Comparison of ENCODE assay signal across 20 cellular contexts in the genomic region with DNA sequence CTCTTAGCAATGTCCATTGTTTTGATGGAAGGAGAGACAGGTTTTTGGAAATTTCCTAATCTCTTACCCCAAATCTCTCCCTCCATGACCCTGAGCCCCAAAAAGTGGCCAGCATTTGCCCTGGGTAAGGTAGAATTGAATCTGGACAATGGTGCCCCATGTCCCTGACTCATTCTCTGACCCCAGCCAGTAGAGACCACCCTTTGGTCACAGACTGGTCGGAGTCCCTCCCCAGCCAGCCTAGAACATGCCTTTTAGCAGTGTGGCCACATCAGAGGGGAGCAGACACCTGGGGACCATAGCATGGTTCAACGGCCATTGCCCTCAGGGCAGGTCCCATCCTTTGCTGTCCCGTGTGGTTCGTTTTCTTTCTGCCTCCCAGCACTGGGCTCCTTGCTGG. TPM values are rescaled to one million over a fixed set of nuclear protein-coding genes. Genes with fewer than 3 reads are reported as not detected.
DNase-seq lines count a peak whose midpoint lies in the region; ATAC-seq and FAIRE-seq lines count a peak whose summit lies in the region.
"Had no signal": no experiment of that assay in that cellular context is flagged by ENCODE, and none has a peak within 500 bp of the region (broad histone marks: within the 10 kb centered on the region; RNA-seq: fewer than 3 reads in every experiment).

No MANE protein-coding gene starts in this region.

- no peak overlapping the region for H3K23ac ChIP-seq in neuronal stem cell (ENCODE audit: low read depth, low read length, poor library complexity)

- no peak for ATAC-seq in HG02970 (IDR thresholded peaks at IDR 0.05; ENCODE audit: low FRiP score, unreplicated experiment)

- DNase-seq in activated CD8-positive, alpha-beta memory T cell treated with anti-CD3 and anti-CD28 coated beads, Interleukin-2, amount 50 U/mL, for 48 hours: peak; percentile 34
- DNase-seq in activated CD8-positive, alpha-beta memory T cell treated with anti-CD3 and anti-CD28 coated beads for 24 hours: no peak
- DNase-seq in neuronal stem cell (ENCODE audit: low spot score) (no peak), urothelium cell line (ENCODE audit: low spot score) (no peak), KG1 (lab: John Stamatoyannopoulos, UW) (no peak)
- DNase-seq: 8988T; CD4-positive, alpha-beta memory T cell; DMS153; DMS79; GDM1; GM23248 had no signal

- H3K4me1 Mint-ChIP-seq in dendritic cell treated with granulocyte-macrophage colony-stimulating factor and Interleukin-4, amounts not matched to agents 40 ng/mL and 50 ng/mL, for 4 days (ENCODE audit: low read depth): peaks cover 55% of the 10 kb centered on the region

- H3K4me1 ChIP-seq in neuronal stem cell (ENCODE audit: control insufficient read depth in 2 of 2, insufficient read depth in 1 of 2, low read depth in 1 of 2, low read length in 2 of 2): peaks cover 0 to 14% of the 10 kb centered on the region in 2 donors
- H3K4me1 ChIP-seq: HAP-1 had no signal

- no peak overlapping the region for H2AK5ac ChIP-seq in neuronal stem cell (ENCODE audit: low read depth, low read length)

- intact Hi-C loops in dendritic cell treated with granulocyte-macrophage colony-stimulating factor and Interleukin-4, amounts not matched to agents 40 ng/mL and 50 ng/mL, for 4 days (cut with micrococcal nuclease): no loop called here

- no peak overlapping the region for H2BK15ac ChIP-seq in neuronal stem cell (ENCODE audit: low read length)

- H3K79me1 ChIP-seq in neuronal stem cell (ENCODE audit: low read depth, low read length): no peaks in the 10 kb centered on the region

- H3K4me3 Mint-ChIP-seq in dendritic cell treated with granulocyte-macrophage colony-stimulating factor and Interleukin-4, amounts not matched to agents 40 ng/mL and 50 ng/mL, for 4 days: no peak overlapping the region
- H3K4me3 Mint-ChIP-seq: CD14-positive monocyte; CD4-positive, alpha-beta memory T cell had no signal

- WGBS in neuronal stem cell (ENCODE audit: extremely low coverage in 2 of 2, insufficient read length in 2 of 2, insufficient replicate concordance in 1 of 2), 2 donors: no CpG with 5 or more reads among the region's 4 CpGs

- H3K4me2 ChIP-seq in neuronal stem cell (ENCODE audit: insufficient read depth, low read length, poor library complexity, severe bottlenecking): no peak overlapping the region

- H4K8ac ChIP-seq in neuronal stem cell (ENCODE audit: low read depth, low read length): no peak overlapping the region

- H3K27ac Mint-ChIP-seq in dendritic cell treated with granulocyte-macrophage colony-stimulating factor and Interleukin-4, amounts not matched to agents 40 ng/mL and 50 ng/mL, for 4 days: peak overlapping the region; percentile 2
- H3K27ac Mint-ChIP-seq: CD4-positive, alpha-beta memory T cell had no signal

- no peak overlapping the region for H2BK5ac ChIP-seq in neuronal stem cell (ENCODE audit: low read length)

- H3K9me3 ChIP-seq in neuronal stem cell (replicated peaks in 1 of 2; ENCODE audit: control insufficient read depth in 2 of 2, insufficient read depth in 1 of 2, low read depth in 1 of 2, low read length in 2 of 2): peaks cover 0 to 2% of the 10 kb centered on the region in 2 donors
- H3K9me3 ChIP-seq: BLaER1, HAP-1 had no signal

- peak overlapping the region; percentile 39 for H3K18ac ChIP-seq in neuronal stem cell (ENCODE audit: low read length)

- no peak overlapping the region for H3K9ac ChIP-seq in neuronal stem cell (ENCODE audit: low read depth, low read length, poor library complexity)
- H3K9ac ChIP-seq: BLaER1 had no signal

- no peak overlapping the region for H3K4ac ChIP-seq in neuronal stem cell (ENCODE audit: low read length)

- H3K14ac ChIP-seq in neuronal stem cell (ENCODE audit: low read length): no peak overlapping the region

- H4K91ac ChIP-seq in neuronal stem cell (ENCODE audit: low read depth, low read length, poor library complexity): no peak overlapping the region

- no peaks in the 10 kb centered on the region for H3K27me3 ChIP-seq in neuronal stem cell (ENCODE audit: control insufficient read depth in 3 of 3, insufficient read depth in 3 of 3, low read depth in 1 of 3, low read length in 3 of 3)
- H3K27me3 ChIP-seq: BLaER1 had no signal

- peak; percentile 13 for FAIRE-seq in urothelium cell line (lab: Jason Lieb, UNC)
- FAIRE-seq: GM12892, GM18507 had no signal

- no peaks in the 10 kb centered on the region for H3K36me3 Mint-ChIP-seq in dendritic cell treated with granulocyte-macrophage colony-stimulating factor and Interleukin-4, amounts not matched to agents 40 ng/mL and 50 ng/mL, for 4 days (ENCODE audit: low read depth)
- H3K36me3 Mint-ChIP-seq: CD4-positive, alpha-beta memory T cell had no signal

- H3K27me3 Mint-ChIP-seq in dendritic cell treated with granulocyte-macrophage colony-stimulating factor and Interleukin-4, amounts not matched to agents 40 ng/mL and 50 ng/mL, for 4 days: no peaks in the 10 kb centered on the region

- H3K27ac ChIP-seq in neuronal stem cell (replicated peaks; ENCODE audit: low read length): no peak overlapping the region
- H3K27ac ChIP-seq: BLaER1, HL-60 had no signal

- H2BK120ac ChIP-seq in neuronal stem cell (ENCODE audit: low read depth, low read length): no peak overlapping the region

- H3K9me3 Mint-ChIP-seq in dendritic cell treated with granulocyte-macrophage colony-stimulating factor and Interleukin-4, amounts not matched to agents 40 ng/mL and 50 ng/mL, for 4 days: no peaks in the 10 kb centered on the region
- H3K9me3 Mint-ChIP-seq: CD14-positive monocyte had no signal

- H3K4me3 ChIP-seq in neuronal stem cell (ENCODE audit: low read length in 2 of 2): no peak overlapping the region
- H3K4me3 ChIP-seq: BLaER1, GM23248, HAP-1 had no signal

- no peaks in the 10 kb centered on the region for H3K36me3 ChIP-seq in neuronal stem cell (replicated peaks in 1 of 2; ENCODE audit: control insufficient read depth in 2 of 2, insufficient read depth in 2 of 2, low read length in 2 of 2)
- H3K36me3 ChIP-seq: BLaER1, HAP-1 had no signal

- H2AFZ ChIP-seq in neuronal stem cell (ENCODE audit: low read length): no peak overlapping the region

- peak overlapping the region; percentile 35 for H2BK12ac ChIP-seq in neuronal stem cell (ENCODE audit: low read length)

RNA-seq across cellular contexts. Expression of a gene that starts 6.5 kb away (rescaled TPM):
- polyA plus RNA-seq in neuronal stem cell (2013, experiment 1 of 2): not detected
- not detected for polyA plus RNA-seq in neuronal stem cell (2013, experiment 2 of 2)
- polyA plus RNA-seq: AG04450; CD14-positive monocyte; CD4-positive, alpha-beta memory T cell; GM23248 had no signal

RNA-seq across cellular contexts. Expression of a gene that starts 50.1 kb away (rescaled TPM):
- polyA plus RNA-seq in neuronal stem cell (2013, experiment 1 of 2): 28.3 TPM
- 30.0 TPM for polyA plus RNA-seq in neuronal stem cell (2013, experiment 2 of 2)
